1 cellular context compared by ENCODE assay signal in genomic region chr6:160420969-160421556, GRCh38.
TF ChIP-seq lines count a peak whose summit lies in the region.

No MANE protein-coding gene starts in this region.

TF ChIP-seq in WTC11, 78 proteins besides CTCF, POLR2A, EP300 and RAD21 (continued from another document):
- no peak for TF ChIP-seq ZNF512 (CRISPR knock-in tag; IDR thresholded peaks at IDR 0.05; ENCODE audit: borderline replicate concordance)
- TF ChIP-seq PREB (CRISPR knock-in tag; IDR thresholded peaks at IDR 0.05; ENCODE audit: borderline replicate concordance), result no peak
- no peak for TF ChIP-seq NR2C2 (CRISPR knock-in tag; IDR thresholded peaks at IDR 0.05)
- TF ChIP-seq GABPB1 (CRISPR knock-in tag; IDR thresholded peaks at IDR 0.05), result no peak
